Comparison of ENCODE assay signal across 36 cellular contexts in genomic region chr3:157495846-157496245, GRCh38. TPM values are rescaled to one million over a fixed set of nuclear protein-coding genes. Genes with fewer than 3 reads are reported as not detected.
"Had no signal": no experiment of that assay in that cellular context is flagged by ENCODE, and none has a peak within 500 bp of the region (broad histone marks: within the 10 kb centered on the region; RNA-seq: fewer than 3 reads in every experiment).

No MANE protein-coding gene starts in this region.

- H3K9me3 ChIP-seq: adrenal gland, body of pancreas, esophagus muscularis mucosa, gastrocnemius medialis, heart left ventricle had no signal

- H3K4me1 Mint-ChIP-seq: activated naive CD8-positive, alpha-beta T cell treated with anti-CD3 and anti-CD28 coated beads, Interleukin-2, amount 50 U/mL, for 24 hours had no signal

- H3K4me1 ChIP-seq: foreskin keratinocyte had no signal

- H3K4me3 ChIP-seq: adrenal gland, body of pancreas, esophagus muscularis mucosa, gastrocnemius medialis, heart left ventricle had no signal

- H3K36me3 Mint-ChIP-seq: activated CD4-positive, alpha-beta memory T cell treated with anti-CD3 and anti-CD28 coated beads for 36 hours; activated CD8-positive, alpha-beta memory T cell treated with anti-CD3 and anti-CD28 coated beads, Interleukin-2, amount 10 ng/mL, durations not matched to agents 7 days and 5 days; activated naive CD4-positive, alpha-beta T cell treated with anti-CD3 and anti-CD28 coated beads, Interleukin-2, amount 50 U/mL, for 24 hours; activated naive CD8-positive, alpha-beta T cell treated with anti-CD3 and anti-CD28 coated beads for 36 hours had no signal

- H3K27ac Mint-ChIP-seq: activated CD4-positive, alpha-beta memory T cell treated with anti-CD3 and anti-CD28 coated beads for 36 hours; activated CD4-positive, alpha-beta T cell treated with anti-CD3 and anti-CD28 coated beads for 36 hours; activated CD4-positive, alpha-beta T cell treated with anti-CD3 and anti-CD28 coated beads, Interleukin-2, amount 10 ng/mL, durations not matched to agents 24 days and 14 days; activated CD8-positive, alpha-beta memory T cell treated with anti-CD3 and anti-CD28 coated beads, Interleukin-2, amount 10 ng/mL, durations not matched to agents 7 days and 5 days; activated CD8-positive, alpha-beta T cell treated with anti-CD3 and anti-CD28 coated beads, Interleukin-2, amount 10 ng/mL, durations not matched to agents 7 days and 5 days; activated naive CD4-positive, alpha-beta T cell treated with anti-CD3 and anti-CD28 coated beads for 36 hours; activated naive CD4-positive, alpha-beta T cell treated with anti-CD3 and anti-CD28 coated beads, Interleukin-2, amount 50 U/mL, for 24 hours; activated naive CD8-positive, alpha-beta T cell treated with anti-CD3 and anti-CD28 coated beads for 36 hours; activated naive CD8-positive, alpha-beta T cell treated with anti-CD3 and anti-CD28 coated beads, Interleukin-2, amount 50 U/mL, for 24 hours; activated T-helper 1 cell treated with anti-CD3 and anti-CD28 coated beads, Interleukin-12 subunit alpha, Interleukin-12 subunit beta, Interleukin-2, Interleukin-4 antibody, amounts not matched to agents 30 ng/mL and 10 ng/mL and 1 ng/mL, durations not matched to agents 14 hours and 24 hours and 36 hours; activated T-helper 2 cell treated with anti-CD3 and anti-CD28 coated beads, Interferon-gamma antibody, Interleukin-2, Interleukin-4, amounts not matched to agents 10 μg/mL and 5 μg/mL and 100 μg/mL, durations not matched to agents 14 hours and 24 hours and 36 hours; effector memory CD8-positive, alpha-beta T cell; T-helper 17 cell; T-helper 2 cell treated with Interferon-gamma antibody and Interleukin-4, amounts not matched to agents 5 μg/mL and 100 μg/mL, for 36 hours had no signal

- H3K27ac ChIP-seq: body of pancreas, esophagus muscularis mucosa, foreskin keratinocyte, gastrocnemius medialis, heart left ventricle had no signal

- H3K36me3 ChIP-seq: adrenal gland, esophagus muscularis mucosa, gastrocnemius medialis, heart left ventricle had no signal

- H3K9me3 Mint-ChIP-seq: activated CD4-positive, alpha-beta memory T cell treated with anti-CD3 and anti-CD28 coated beads for 36 hours; activated CD4-positive, alpha-beta T cell treated with anti-CD3 and anti-CD28 coated beads, Interleukin-2, amount 10 ng/mL, durations not matched to agents 24 days and 14 days; activated naive CD4-positive, alpha-beta T cell treated with anti-CD3 and anti-CD28 coated beads for 36 hours; activated naive CD4-positive, alpha-beta T cell treated with anti-CD3 and anti-CD28 coated beads, Interleukin-2, amount 50 U/mL, for 24 hours; activated naive CD8-positive, alpha-beta T cell treated with anti-CD3 and anti-CD28 coated beads for 36 hours; activated naive CD8-positive, alpha-beta T cell treated with anti-CD3 and anti-CD28 coated beads, Interleukin-2, amount 50 U/mL, for 24 hours; activated T-helper 1 cell treated with anti-CD3 and anti-CD28 coated beads, Interleukin-12 subunit alpha, Interleukin-12 subunit beta, Interleukin-2, Interleukin-4 antibody, amounts not matched to agents 30 ng/mL and 10 ng/mL and 1 ng/mL, durations not matched to agents 14 hours and 24 hours and 36 hours; activated T-helper 2 cell treated with anti-CD3 and anti-CD28 coated beads, Interferon-gamma antibody, Interleukin-2, Interleukin-4, amounts not matched to agents 10 μg/mL and 5 μg/mL and 100 μg/mL, durations not matched to agents 14 hours and 24 hours and 36 hours; effector memory CD8-positive, alpha-beta T cell; T-helper 2 cell treated with Interferon-gamma antibody and Interleukin-4, amounts not matched to agents 5 μg/mL and 100 μg/mL, for 36 hours had no signal

- H3K27me3 ChIP-seq: adrenal gland, body of pancreas had no signal

- H3K4me3 Mint-ChIP-seq: activated CD4-positive, alpha-beta memory T cell treated with anti-CD3 and anti-CD28 coated beads for 36 hours; activated CD4-positive, alpha-beta T cell treated with anti-CD3 and anti-CD28 coated beads for 36 hours; activated CD4-positive, alpha-beta T cell treated with anti-CD3 and anti-CD28 coated beads, Interleukin-2, amount 10 ng/mL, durations not matched to agents 24 days and 14 days; activated CD8-positive, alpha-beta memory T cell treated with anti-CD3 and anti-CD28 coated beads, Interleukin-2, amount 10 ng/mL, durations not matched to agents 7 days and 5 days; activated CD8-positive, alpha-beta T cell treated with anti-CD3 and anti-CD28 coated beads, Interleukin-2, amount 10 ng/mL, durations not matched to agents 7 days and 5 days; activated naive CD4-positive, alpha-beta T cell treated with anti-CD3 and anti-CD28 coated beads for 36 hours; activated naive CD4-positive, alpha-beta T cell treated with anti-CD3 and anti-CD28 coated beads, Interleukin-2, amount 50 U/mL, for 24 hours; activated naive CD8-positive, alpha-beta T cell treated with anti-CD3 and anti-CD28 coated beads for 36 hours; activated naive CD8-positive, alpha-beta T cell treated with anti-CD3 and anti-CD28 coated beads, Interleukin-2, amount 50 U/mL, for 24 hours; activated T-helper 1 cell treated with anti-CD3 and anti-CD28 coated beads, Interleukin-12 subunit alpha, Interleukin-12 subunit beta, Interleukin-2, Interleukin-4 antibody, amounts not matched to agents 30 ng/mL and 10 ng/mL and 1 ng/mL, durations not matched to agents 14 hours and 24 hours and 36 hours; effector memory CD8-positive, alpha-beta T cell; T-helper 17 cell; T-helper 2 cell treated with Interferon-gamma antibody and Interleukin-4, amounts not matched to agents 5 μg/mL and 100 μg/mL, for 36 hours had no signal

- DNase-seq: activated CD4-positive, alpha-beta memory T cell treated with anti-CD3 and anti-CD28 coated beads for 36 hours; activated CD4-positive, alpha-beta T cell treated with anti-CD3 and anti-CD28 coated beads for 36 hours; activated CD4-positive, alpha-beta T cell treated with anti-CD3 and anti-CD28 coated beads, Interleukin-2, amount 10 ng/mL, durations not matched to agents 24 days and 14 days; activated CD4-positive, CD25-positive, alpha-beta regulatory T cell; activated CD4-positive, CD25-positive, alpha-beta regulatory T cell treated with anti-CD3 and anti-CD28 coated beads, Interleukin-2, amount 50 U/mL, for 72 hours; activated CD8-positive, alpha-beta memory T cell treated with anti-CD3 and anti-CD28 coated beads, Interleukin-2, amount 10 ng/mL, durations not matched to agents 7 days and 5 days; activated CD8-positive, alpha-beta memory T cell treated with anti-CD3 and anti-CD28 coated beads, Interleukin-2, amount 50 U/mL, for 4 hours; activated CD8-positive, alpha-beta T cell treated with anti-CD3 and anti-CD28 coated beads, Interleukin-2, amount 10 ng/mL, durations not matched to agents 7 days and 5 days; activated effector memory CD4-positive, alpha-beta T cell treated with anti-CD3 and anti-CD28 coated beads, Interleukin-2, amount 50 U/mL, for 16 hours; activated naive CD4-positive, alpha-beta T cell treated with anti-CD3 and anti-CD28 coated beads for 36 hours; activated naive CD8-positive, alpha-beta T cell treated with anti-CD3 and anti-CD28 coated beads for 36 hours; activated naive CD8-positive, alpha-beta T cell treated with anti-CD3 and anti-CD28 coated beads, Interleukin-2, amount 50 U/mL, for 24 hours; activated T-cell treated with anti-CD3 and anti-CD28 coated beads, Interleukin-2, amount 50 U/mL, for 1 hour; activated T-cell treated with anti-CD3 and anti-CD28 coated beads, Interleukin-2, amount 50 U/mL, for 48 hours; adrenal gland; amygdala; aorta; body of pancreas; caudate nucleus; cortex of kidney; dermis blood vessel endothelial cell; effector CD4-positive, alpha-beta T cell; effector memory CD8-positive, alpha-beta T cell; erythroblast; foreskin keratinocyte; gastrocnemius medialis; glutamatergic neuron; heart left ventricle; T-helper 17 cell; T1000 had no signal

RNA-seq across cellular contexts. Expression of gene VEPH1, which starts 7.4 kb away (rescaled TPM):
- total RNA-seq: activated CD4-positive, alpha-beta memory T cell treated with anti-CD3 and anti-CD28 coated beads for 36 hours; activated CD4-positive, alpha-beta T cell treated with anti-CD3 and anti-CD28 coated beads for 36 hours; activated CD4-positive, alpha-beta T cell treated with anti-CD3 and anti-CD28 coated beads, Interleukin-2, amount 10 ng/mL, durations not matched to agents 24 days and 14 days; activated CD8-positive, alpha-beta memory T cell treated with anti-CD3 and anti-CD28 coated beads for 36 hours; activated CD8-positive, alpha-beta memory T cell treated with anti-CD3 and anti-CD28 coated beads, Interleukin-2, amount 10 ng/mL, durations not matched to agents 7 days and 5 days; activated CD8-positive, alpha-beta T cell treated with anti-CD3 and anti-CD28 coated beads, Interleukin-2, amount 10 ng/mL, durations not matched to agents 7 days and 5 days; activated naive CD4-positive, alpha-beta T cell treated with anti-CD3 and anti-CD28 coated beads for 36 hours; activated naive CD8-positive, alpha-beta T cell treated with anti-CD3 and anti-CD28 coated beads for 36 hours; activated T-helper 1 cell treated with anti-CD3 and anti-CD28 coated beads, Interleukin-12 subunit alpha, Interleukin-12 subunit beta, Interleukin-2, Interleukin-4 antibody, amounts not matched to agents 30 ng/mL and 10 ng/mL and 1 ng/mL, durations not matched to agents 14 hours and 24 hours and 36 hours; activated T-helper 2 cell treated with anti-CD3 and anti-CD28 coated beads, Interferon-gamma antibody, Interleukin-2, Interleukin-4, amounts not matched to agents 10 μg/mL and 5 μg/mL and 100 μg/mL, durations not matched to agents 14 hours and 24 hours and 36 hours had no signal

RNA-seq across cellular contexts. Expression of gene PTX3, which starts 59.2 kb away (rescaled TPM):
- total RNA-seq: activated CD4-positive, alpha-beta T cell treated with anti-CD3 and anti-CD28 coated beads, Interleukin-2, amount 10 ng/mL, durations not matched to agents 24 days and 14 days; activated CD8-positive, alpha-beta memory T cell treated with anti-CD3 and anti-CD28 coated beads for 36 hours; activated CD8-positive, alpha-beta memory T cell treated with anti-CD3 and anti-CD28 coated beads, Interleukin-2, amount 10 ng/mL, durations not matched to agents 7 days and 5 days; activated CD8-positive, alpha-beta T cell treated with anti-CD3 and anti-CD28 coated beads, Interleukin-2, amount 10 ng/mL, durations not matched to agents 7 days and 5 days; activated naive CD4-positive, alpha-beta T cell treated with anti-CD3 and anti-CD28 coated beads for 36 hours; activated T-helper 1 cell treated with anti-CD3 and anti-CD28 coated beads, Interleukin-12 subunit alpha, Interleukin-12 subunit beta, Interleukin-2, Interleukin-4 antibody, amounts not matched to agents 30 ng/mL and 10 ng/mL and 1 ng/mL, durations not matched to agents 14 hours and 24 hours and 36 hours; activated T-helper 2 cell treated with anti-CD3 and anti-CD28 coated beads, Interferon-gamma antibody, Interleukin-2, Interleukin-4, amounts not matched to agents 10 μg/mL and 5 μg/mL and 100 μg/mL, durations not matched to agents 14 hours and 24 hours and 36 hours had no signal
